ENCODE assay signal across 8 cellular contexts in the genomic region with DNA sequence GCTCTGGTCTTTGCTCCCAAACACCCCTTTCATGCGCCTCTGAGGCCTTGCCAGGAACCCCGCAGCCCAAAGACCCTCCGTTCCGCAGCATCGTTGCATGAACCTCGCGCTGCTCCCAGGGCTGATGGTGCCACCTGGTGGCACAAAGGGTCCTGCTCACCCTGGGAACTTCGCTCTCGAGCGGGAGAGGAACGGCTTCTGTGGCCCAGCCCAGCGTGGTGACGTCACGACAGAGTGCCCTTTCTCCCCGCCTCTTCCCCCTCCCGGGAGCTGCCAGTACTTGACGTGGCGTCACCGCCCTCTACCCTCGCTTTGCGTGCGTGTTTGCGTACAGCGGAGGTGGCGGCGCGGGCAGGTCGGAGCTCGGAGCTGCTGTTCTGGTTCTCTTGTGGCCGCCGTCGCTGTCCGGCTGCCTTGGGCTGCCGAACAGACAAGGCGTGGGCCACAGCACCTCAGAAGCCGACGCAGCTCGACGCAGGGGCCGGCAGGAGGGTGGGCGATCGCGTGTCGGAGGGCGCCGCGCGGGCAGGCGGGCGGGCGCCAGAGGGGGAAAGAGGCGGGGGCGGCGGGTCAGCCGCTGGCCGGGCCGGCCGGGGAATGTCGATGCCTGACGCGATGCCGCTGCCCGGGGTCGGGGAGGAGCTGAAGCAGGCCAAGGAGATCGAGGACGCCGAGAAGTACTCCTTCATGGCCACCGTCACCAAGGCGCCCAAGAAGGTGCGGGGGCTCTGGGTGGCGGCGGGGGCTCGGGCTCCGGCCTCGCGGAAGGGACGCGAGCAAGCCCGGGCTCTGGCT. TPM values are rescaled to one million over a fixed set of nuclear protein-coding genes. Genes with fewer than 3 reads are reported as not detected.
DNase-seq lines count a peak whose midpoint lies in the region; ATAC-seq and TF ChIP-seq lines count a peak whose summit lies in the region.

TSS of gene AHCYL1 (plus strand) at position 310 of the 795 bp plus-strand sequence. CDS start at position 598, 288 bp downstream.

- peak; percentile 98 for TF ChIP-seq CTCF in GM10266 (IDR thresholded peaks at IDR 0.05; ENCODE audit: control insufficient read depth, insufficient read depth, low read depth, missing control alignments)
- TF ChIP-seq CTCF in NB4 (IDR thresholded peaks at IDR 0.05; ENCODE audit: low read depth, low read length) = peak; percentile 82
- peak; percentile 81 to 100 (median 98) for TF ChIP-seq CTCF in gastroesophageal sphincter (IDR thresholded peaks at IDR 0.05)

- peaks cover 12% of the 10 kb centered on the region for H3K36me3 Mint-ChIP-seq in activated naive CD4-positive, alpha-beta T cell treated with anti-CD3 and anti-CD28 coated beads, Interleukin-2, amount 10 ng/mL, durations not matched to agents 7 days and 5 days

- peaks cover 19% of the 10 kb centered on the region for H3K27me3 Mint-ChIP-seq in activated naive CD4-positive, alpha-beta T cell treated with anti-CD3 and anti-CD28 coated beads, Interleukin-2, amount 10 ng/mL, durations not matched to agents 7 days and 5 days

- peak within 1 kb of the TSS; percentile 93 for H3K27ac Mint-ChIP-seq in activated naive CD4-positive, alpha-beta T cell treated with anti-CD3 and anti-CD28 coated beads, Interleukin-2, amount 10 ng/mL, durations not matched to agents 7 days and 5 days

- H3K4me1 Mint-ChIP-seq in activated naive CD4-positive, alpha-beta T cell treated with anti-CD3 and anti-CD28 coated beads, Interleukin-2, amount 10 ng/mL, durations not matched to agents 7 days and 5 days = peaks cover 32% of the 10 kb centered on the region

- 7% methylated on average over 18 of the region's 79 CpGs; no CpG with 5 or more reads in 1 of the 2 donors for WGBS in gastroesophageal sphincter (ENCODE audit: low coverage in 1 of 2), 2 donors

- H3K9ac ChIP-seq in SK-N-MC (ENCODE audit: insufficient read length) = peak within 1 kb of the TSS; percentile 98

- peak within 1 kb of the TSS; percentile 90 for H3K4me3 Mint-ChIP-seq in activated naive CD4-positive, alpha-beta T cell treated with anti-CD3 and anti-CD28 coated beads, Interleukin-2, amount 10 ng/mL, durations not matched to agents 7 days and 5 days

- peaks cover 8 to 69% (median 22%) of the 10 kb centered on the region in 3 donors for H3K4me1 ChIP-seq in gastroesophageal sphincter

- peak; percentile 45 for TF ChIP-seq EP300 in gastroesophageal sphincter (IDR thresholded peaks at IDR 0.05)

- H3K27me3 ChIP-seq in gastroesophageal sphincter = no peaks in the 10 kb centered on the region

- H3K27ac ChIP-seq in SK-N-MC (peak within 1 kb of the TSS; percentile 48), gastroesophageal sphincter (peak within 1 kb of the TSS; percentile 74 to 99 (median 96))

- no peaks in the 10 kb centered on the region for H3K9me3 Mint-ChIP-seq in activated naive CD4-positive, alpha-beta T cell treated with anti-CD3 and anti-CD28 coated beads, Interleukin-2, amount 10 ng/mL, durations not matched to agents 7 days and 5 days

- CTCF ChIA-PET in activated naive CD4-positive, alpha-beta T cell treated with anti-CD3 and anti-CD28 coated beads, Interleukin-2, amount 10 ng/mL, durations not matched to agents 7 days and 5 days (lab: Charles Lee) = interaction anchor here (0.6 to 13.6 kb wide), 58 partner anchors 9 to 444 kb away, joined by 3 to 613 read pairs (median 6); partner anchors contain the start of genes EPS8L3, GNAI3, GPR61 and GSTM2

- peak; percentile 78 for TF ChIP-seq POLR2A in NB4 (IDR thresholded peaks at IDR 0.05; ENCODE audit: extremely low read depth, insufficient read length)
- peak; percentile 96 to 98 for TF ChIP-seq POLR2A in gastroesophageal sphincter (IDR thresholded peaks at IDR 0.05)

- peaks cover 23% of the 10 kb centered on the region for H3K36me3 ChIP-seq in SK-N-MC (ENCODE audit: insufficient read depth, low read length)
- H3K36me3 ChIP-seq in gastroesophageal sphincter = no peaks in the 10 kb centered on the region

- H3K4me3 ChIP-seq in NB4 (ENCODE audit: low read depth, low read length) (peak within 1 kb of the TSS; percentile 83), SK-N-MC (peak within 1 kb of the TSS; percentile 79), gastroesophageal sphincter (peak within 1 kb of the TSS; percentile 76 to 89)

- peak; percentile 99 for DNase-seq in GM10266 (ENCODE audit: extremely low spot score)
- DNase-seq in NB4 (ENCODE audit: low read depth) = peak; percentile 98
- DNase-seq in SK-N-MC (ENCODE audit: low read depth, low spot score) = peak; percentile 68
- peak; percentile 100 for DNase-seq in activated naive CD4-positive, alpha-beta T cell treated with anti-CD3 and anti-CD28 coated beads, Interleukin-2, amount 10 ng/mL, durations not matched to agents 7 days and 5 days
- peak; percentile 95 for DNase-seq in non-pigmented ciliary epithelial cell (ENCODE audit: low read depth)
- peak; percentile 100 for DNase-seq in superior temporal gyrus (ENCODE audit: extremely low spot score)

- H3K9me3 ChIP-seq in SK-N-MC (ENCODE audit: low read depth, low read length) (no peaks in the 10 kb centered on the region), gastroesophageal sphincter (no peaks in the 10 kb centered on the region)

- peak; percentile 95 for ATAC-seq in HG02571 (IDR thresholded peaks at IDR 0.05; ENCODE audit: unreplicated experiment)
- ATAC-seq in gastroesophageal sphincter = peak; percentile 97

RNA-seq across cellular contexts. Expression of gene AHCYL1, which starts in this region (rescaled TPM):
- 100 to 1,000 TPM in 1 of 4 donors, 10 to 100 TPM in 3; 82.6 to 102 (median 92.4) TPM for total RNA-seq in gastroesophageal sphincter

Comparison
In these comparisons a context has a peak if more than half of its experiments do, and no peak if none do; other contexts are left out.
1. Peak in every context shown above with its lines: DNase-seq, ATAC-seq, H3K4me3 ChIP-seq and H3K27ac ChIP-seq.